In the genomic region with DNA sequence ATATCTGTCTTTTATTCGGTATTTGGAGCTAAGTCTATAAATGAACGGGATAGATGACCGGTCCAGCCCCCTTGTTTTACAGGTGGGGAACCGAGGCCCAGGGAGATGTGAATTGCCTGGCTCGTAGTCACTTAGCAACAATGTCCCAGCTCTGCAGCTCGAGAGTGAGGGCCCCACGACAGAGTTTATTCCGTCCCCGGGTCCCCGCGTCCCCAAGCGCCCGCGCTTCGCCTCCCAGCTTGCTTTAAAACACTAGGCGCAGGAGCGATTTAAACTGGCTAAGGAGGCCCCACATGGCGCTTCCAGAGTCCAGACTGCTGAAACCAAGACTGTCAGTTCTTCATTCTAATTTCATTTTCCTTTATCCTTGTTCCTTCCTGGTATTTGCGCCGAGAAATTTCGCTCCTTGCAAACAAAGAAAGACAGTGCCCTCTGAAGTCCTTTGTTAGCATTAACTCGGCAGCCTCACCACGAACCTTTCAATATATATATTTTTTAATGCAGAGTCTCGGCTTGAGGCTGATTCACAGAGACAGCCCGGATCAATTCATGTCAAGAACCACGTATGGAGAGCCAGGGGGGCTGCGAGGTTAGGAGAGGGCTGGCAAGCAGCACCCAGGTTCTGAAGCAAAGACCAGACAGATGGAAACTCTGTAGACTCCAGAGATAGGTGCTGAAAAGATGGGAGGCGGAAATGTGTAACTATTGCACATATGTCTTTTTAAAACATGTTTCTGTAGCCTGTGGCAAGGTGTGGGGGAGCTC, we compare ENCODE assay signal across 8 cellular contexts. TPM values are rescaled to one million over a fixed set of nuclear protein-coding genes. Genes with fewer than 3 reads are reported as not detected.
DNase-seq lines count a peak whose midpoint lies in the region; ATAC-seq lines count a peak whose summit lies in the region.

No MANE protein-coding gene starts in this region.

- H3K9me3 ChIP-seq in T-helper 17 cell (ENCODE audit: control insufficient read depth, low read length, poor library complexity, severe bottlenecking) (no peaks in the 10 kb centered on the region), ectodermal cell (ENCODE audit: control insufficient read depth, low read length) (no peaks in the 10 kb centered on the region)

- H3K27ac ChIP-seq in ectodermal cell (ENCODE audit: insufficient read depth, low read depth, low read length, poor library complexity, severe bottlenecking) (peak overlapping the region; percentile 52), substantia nigra (ENCODE audit: low read depth, low read length, poor library complexity, severe bottlenecking) (no peak overlapping the region)

- peaks cover 36% of the 10 kb centered on the region for H3K27me3 Mint-ChIP-seq in T-helper 17 cell

- no peaks in the 10 kb centered on the region for H3K36me3 Mint-ChIP-seq in T-helper 17 cell (ENCODE audit: low read depth)

- peak overlapping the region; percentile 69 for H3K27ac Mint-ChIP-seq in T-helper 17 cell

- no peaks in the 10 kb centered on the region for H3K36me3 ChIP-seq in ectodermal cell (ENCODE audit: control insufficient read depth, insufficient read depth, low read length)

- DNase-seq in Daoy (ENCODE audit: low read depth) (peak; percentile 85), LHCN-M2 (ENCODE audit: low read depth) (peak; percentile 88), T-helper 17 cell (no peak), medulla oblongata (ENCODE audit: extremely low spot score) (peak; percentile 86), substantia nigra (lab: John Stamatoyannopoulos, UW) (peak in 25 of 49 donors; percentile 3 to 46 (median 19)), HUDEP-2 (lab: John Stamatoyannopoulos, UW; ENCODE audit: unreplicated experiment in 76 of 76) (no peak)

- ATAC-seq in T-helper 17 cell (no peak), HG03342 (IDR thresholded peaks at IDR 0.05; ENCODE audit: unreplicated experiment) (no peak)

- 6 to 9% methylated on average over 28 of the region's 28 CpGs for WGBS in ectodermal cell, 2 experiments

- H3K4me1 ChIP-seq in ectodermal cell (ENCODE audit: control insufficient read depth, insufficient read depth, low read length): peaks cover 10% of the 10 kb centered on the region

- H3K4me3 Mint-ChIP-seq in T-helper 17 cell: peak overlapping the region; percentile 91

- peaks cover 26% of the 10 kb centered on the region for H3K4me1 Mint-ChIP-seq in T-helper 17 cell

- peaks cover 9% of the 10 kb centered on the region for H3K27me3 ChIP-seq in ectodermal cell (ENCODE audit: control insufficient read depth, insufficient read depth, low read length, poor library complexity, severe bottlenecking)

- peak overlapping the region; percentile 67 for H3K4me3 ChIP-seq in ectodermal cell (ENCODE audit: insufficient read depth, low read depth, low read length)

RNA-seq across cellular contexts. Expression of gene ENC1, which starts 1.4 kb away (rescaled TPM):
- 66.7 and 74.6 TPM in 2 replicates for total RNA-seq in Daoy (2014; rRNA removed; shearing (Covaris generic))
- 56.6 and 60.3 TPM in 2 replicates for total RNA-seq in LHCN-M2 (2014; rRNA removed)
- 26.0 TPM for polyA plus RNA-seq in LHCN-M2 (2012)
- total RNA-seq in T-helper 17 cell: under 1 TPM; 0.70 to 0.89 TPM
- 68.9 TPM for polyA plus RNA-seq in ectodermal cell (2013, experiment 1 of 4)
- polyA plus RNA-seq in ectodermal cell (2013, experiment 2 of 4): 51.2 TPM
- polyA plus RNA-seq in ectodermal cell (2013, experiment 3 of 4): 50.2 TPM
- polyA plus RNA-seq in ectodermal cell (2013, experiment 4 of 4): 47.8 TPM

RNA-seq across cellular contexts. Expression of gene HEXB, which starts 43.1 kb away (rescaled TPM):
- 125 and 150 TPM in 2 replicates for total RNA-seq in Daoy (2014; rRNA removed; shearing (Covaris generic))
- total RNA-seq in LHCN-M2 (2014; rRNA removed) (168 and 209 TPM in 2 replicates), T-helper 17 cell (10 to 100 TPM; 38.2 to 43.2 TPM)
- 141 TPM for polyA plus RNA-seq in LHCN-M2 (2012)
- polyA plus RNA-seq in ectodermal cell (2013, experiment 1 of 4): 63.0 TPM
- polyA plus RNA-seq in ectodermal cell (2013, experiment 2 of 4): 61.3 TPM
- 54.9 TPM for polyA plus RNA-seq in ectodermal cell (2013, experiment 3 of 4)
- polyA plus RNA-seq in ectodermal cell (2013, experiment 4 of 4): 57.6 TPM

Comparison
In these comparisons a context has a peak if more than half of its experiments do, and no peak if none do; other contexts are left out.
1. DNase-seq: peak in Daoy (single experiment), LHCN-M2 (single experiment), medulla oblongata (single experiment) and substantia nigra (25 of 49); none in T-helper 17 cell (0 of 3) and HUDEP-2 (0 of 76).
2. RNA of gene ENC1, which starts 1.4 kb away (total RNA-seq): 66.7 to 74.6 TPM in Daoy and 56.6 to 60.3 TPM in LHCN-M2; 0.70 to 0.89 TPM in T-helper 17 cell; every median in the first group is over 10 times any median in the second.